33 cellular contexts compared by ENCODE assay signal in genomic region chr2:215083146-215083545, GRCh38. TPM values are rescaled to one million over a fixed set of nuclear protein-coding genes. Genes with fewer than 3 reads are reported as not detected.
"Had no signal": no experiment of that assay in that cellular context is flagged by ENCODE, and none has a peak within 500 bp of the region (broad histone marks: within the 10 kb centered on the region; RNA-seq: fewer than 3 reads in every experiment).

No MANE protein-coding gene starts in this region.

- H3K27ac ChIP-seq: ascending aorta, breast epithelium, coronary artery, dorsolateral prefrontal cortex, esophagus muscularis mucosa, gastroesophageal sphincter, heart right ventricle, hepatocyte had no signal

- H3K27me3 Mint-ChIP-seq: activated CD4-positive, alpha-beta T cell treated with anti-CD3 and anti-CD28 coated beads for 36 hours; activated CD4-positive, alpha-beta T cell treated with anti-CD3 and anti-CD28 coated beads, Interleukin-2, amount 10 ng/mL, durations not matched to agents 24 days and 14 days; activated naive CD4-positive, alpha-beta T cell treated with anti-CD3 and anti-CD28 coated beads, Interleukin-2, amount 10 ng/mL, durations not matched to agents 7 days and 5 days; activated naive CD8-positive, alpha-beta T cell treated with anti-CD3 and anti-CD28 coated beads, Interleukin-2, amount 10 ng/mL, durations not matched to agents 7 days and 5 days; brain; dendritic cell treated with granulocyte-macrophage colony-stimulating factor and Interleukin-4, amounts not matched to agents 40 ng/mL and 50 ng/mL, for 4 days had no signal

- H3K9me3 Mint-ChIP-seq: activated CD4-positive, alpha-beta memory T cell treated with anti-CD3 and anti-CD28 coated beads for 36 hours; activated CD4-positive, alpha-beta T cell treated with anti-CD3 and anti-CD28 coated beads, Interleukin-2, amount 10 ng/mL, durations not matched to agents 24 days and 14 days; activated naive CD4-positive, alpha-beta T cell treated with anti-CD3 and anti-CD28 coated beads, Interleukin-2, amount 10 ng/mL, durations not matched to agents 7 days and 5 days; activated naive CD4-positive, alpha-beta T cell treated with anti-CD3 and anti-CD28 coated beads, Interleukin-2, amount 50 U/mL, for 72 hours; activated naive CD8-positive, alpha-beta T cell treated with anti-CD3 and anti-CD28 coated beads, Interleukin-2, amount 10 ng/mL, durations not matched to agents 7 days and 5 days; activated T-cell treated with anti-CD3 and anti-CD28 coated beads, Interleukin-2, amount 50 U/mL, for 24 hours; brain; central memory CD8-positive, alpha-beta T cell; dendritic cell treated with granulocyte-macrophage colony-stimulating factor and Interleukin-4, amounts not matched to agents 40 ng/mL and 50 ng/mL, for 4 days; endodermal cell; T-helper 2 cell treated with Interferon-gamma antibody and Interleukin-4, amounts not matched to agents 5 μg/mL and 100 μg/mL, for 36 hours had no signal

- H3K36me3 ChIP-seq: ascending aorta, breast epithelium, esophagus muscularis mucosa, gastroesophageal sphincter, heart right ventricle had no signal

- H3K4me3 Mint-ChIP-seq: activated CD4-positive, alpha-beta memory T cell treated with anti-CD3 and anti-CD28 coated beads for 36 hours; activated CD4-positive, alpha-beta T cell treated with anti-CD3 and anti-CD28 coated beads for 36 hours; activated CD4-positive, alpha-beta T cell treated with anti-CD3 and anti-CD28 coated beads, Interleukin-2, amount 10 ng/mL, durations not matched to agents 24 days and 14 days; activated naive CD4-positive, alpha-beta T cell treated with anti-CD3 and anti-CD28 coated beads, Interleukin-2, amount 10 ng/mL, durations not matched to agents 7 days and 5 days; activated naive CD8-positive, alpha-beta T cell treated with anti-CD3 and anti-CD28 coated beads, Interleukin-2, amount 10 ng/mL, durations not matched to agents 7 days and 5 days; activated T-cell treated with anti-CD3 and anti-CD28 coated beads, Interleukin-2, amount 50 U/mL, for 24 hours; activated T-cell treated with anti-CD3 and anti-CD28 coated beads, Interleukin-2, amount 50 U/mL, for 72 hours; brain; central memory CD8-positive, alpha-beta T cell; dendritic cell treated with granulocyte-macrophage colony-stimulating factor and Interleukin-4, amounts not matched to agents 40 ng/mL and 50 ng/mL, for 4 days; endodermal cell; T-helper 17 cell; T-helper 2 cell treated with Interferon-gamma antibody and Interleukin-4, amounts not matched to agents 5 μg/mL and 100 μg/mL, for 36 hours had no signal

- H3K4me2 ChIP-seq: hepatocyte had no signal

- H3K4me3 ChIP-seq: ascending aorta, breast epithelium, coronary artery, dorsolateral prefrontal cortex, esophagus muscularis mucosa, gastroesophageal sphincter, heart right ventricle, hepatocyte had no signal

- H3K4me1 ChIP-seq: ascending aorta, breast epithelium, esophagus muscularis mucosa, gastroesophageal sphincter, heart right ventricle had no signal

- H3K4me1 Mint-ChIP-seq: activated CD4-positive, alpha-beta T cell treated with anti-CD3 and anti-CD28 coated beads for 36 hours; activated CD4-positive, alpha-beta T cell treated with anti-CD3 and anti-CD28 coated beads, Interleukin-2, amount 10 ng/mL, durations not matched to agents 24 days and 14 days; activated naive CD4-positive, alpha-beta T cell treated with anti-CD3 and anti-CD28 coated beads, Interleukin-2, amount 10 ng/mL, durations not matched to agents 7 days and 5 days; activated naive CD8-positive, alpha-beta T cell treated with anti-CD3 and anti-CD28 coated beads, Interleukin-2, amount 10 ng/mL, durations not matched to agents 7 days and 5 days; brain; central memory CD8-positive, alpha-beta T cell; T-helper 17 cell had no signal

- H3K36me3 Mint-ChIP-seq: activated CD4-positive, alpha-beta memory T cell treated with anti-CD3 and anti-CD28 coated beads for 36 hours; activated naive CD4-positive, alpha-beta T cell treated with anti-CD3 and anti-CD28 coated beads, Interleukin-2, amount 10 ng/mL, durations not matched to agents 7 days and 5 days; activated naive CD4-positive, alpha-beta T cell treated with anti-CD3 and anti-CD28 coated beads, Interleukin-2, amount 50 U/mL, for 72 hours; activated naive CD8-positive, alpha-beta T cell treated with anti-CD3 and anti-CD28 coated beads, Interleukin-2, amount 10 ng/mL, durations not matched to agents 7 days and 5 days; brain had no signal

- H3K9me3 ChIP-seq: ascending aorta, breast epithelium, esophagus muscularis mucosa, gastroesophageal sphincter, heart right ventricle had no signal

- H3K27ac Mint-ChIP-seq: activated CD4-positive, alpha-beta memory T cell treated with anti-CD3 and anti-CD28 coated beads for 36 hours; activated CD4-positive, alpha-beta T cell treated with anti-CD3 and anti-CD28 coated beads for 36 hours; activated CD4-positive, alpha-beta T cell treated with anti-CD3 and anti-CD28 coated beads, Interleukin-2, amount 10 ng/mL, durations not matched to agents 24 days and 14 days; activated naive CD4-positive, alpha-beta T cell treated with anti-CD3 and anti-CD28 coated beads, Interleukin-2, amount 10 ng/mL, durations not matched to agents 7 days and 5 days; activated naive CD4-positive, alpha-beta T cell treated with anti-CD3 and anti-CD28 coated beads, Interleukin-2, amount 50 U/mL, for 72 hours; activated naive CD8-positive, alpha-beta T cell treated with anti-CD3 and anti-CD28 coated beads, Interleukin-2, amount 10 ng/mL, durations not matched to agents 7 days and 5 days; activated T-cell treated with anti-CD3 and anti-CD28 coated beads, Interleukin-2, amount 50 U/mL, for 24 hours; activated T-cell treated with anti-CD3 and anti-CD28 coated beads, Interleukin-2, amount 50 U/mL, for 72 hours; brain; dendritic cell treated with granulocyte-macrophage colony-stimulating factor and Interleukin-4, amounts not matched to agents 40 ng/mL and 50 ng/mL, for 4 days; endodermal cell; T-helper 17 cell; T-helper 2 cell treated with Interferon-gamma antibody and Interleukin-4, amounts not matched to agents 5 μg/mL and 100 μg/mL, for 36 hours had no signal

- H2AFZ ChIP-seq: hepatocyte had no signal

- H3K27me3 ChIP-seq: ascending aorta, breast epithelium, dorsolateral prefrontal cortex, esophagus muscularis mucosa, gastroesophageal sphincter, heart right ventricle, hepatocyte had no signal

- DNase-seq: activated CD4-positive, alpha-beta memory T cell treated with anti-CD3 and anti-CD28 coated beads for 36 hours; activated CD4-positive, alpha-beta T cell treated with anti-CD3 and anti-CD28 coated beads for 36 hours; activated CD4-positive, alpha-beta T cell treated with anti-CD3 and anti-CD28 coated beads, Interleukin-2, amount 10 ng/mL, durations not matched to agents 24 days and 14 days; activated CD4-positive, CD25-positive, alpha-beta regulatory T cell; activated CD4-positive, CD25-positive, alpha-beta regulatory T cell treated with anti-CD3 and anti-CD28 coated beads, Interleukin-2, amount 50 U/mL, for 72 hours; activated CD8-positive, alpha-beta memory T cell treated with anti-CD3 and anti-CD28 coated beads, Interleukin-2, amount 50 U/mL, for 48 hours; activated gamma-delta T cell; activated naive CD4-positive, alpha-beta T cell; activated naive CD4-positive, alpha-beta T cell treated with anti-CD3 and anti-CD28 coated beads, Interleukin-2, amount 10 ng/mL, durations not matched to agents 7 days and 5 days; activated naive CD8-positive, alpha-beta T cell treated with anti-CD3 and anti-CD28 coated beads, Interleukin-2, amount 10 ng/mL, durations not matched to agents 7 days and 5 days; activated T-cell treated with anti-CD3 and anti-CD28 coated beads for 4 hours; activated T-cell treated with anti-CD3 and anti-CD28 coated beads, Interleukin-2, amount 50 U/mL, for 24 hours; activated T-cell treated with anti-CD3 and anti-CD28 coated beads, Interleukin-2, amount 50 U/mL, for 72 hours; dorsolateral prefrontal cortex; effector memory CD4-positive, alpha-beta T cell; endodermal cell; erythroblast; foreskin melanocyte; heart right ventricle; T-helper 17 cell; T1000 had no signal

- H3K79me2 ChIP-seq: hepatocyte had no signal

- ATAC-seq: activated CD4-positive, alpha-beta T cell treated with anti-CD3 and anti-CD28 coated beads for 36 hours; activated naive CD4-positive, alpha-beta T cell treated with anti-CD3 and anti-CD28 coated beads, Interleukin-2, amount 50 U/mL, for 72 hours; activated T-cell treated with anti-CD3 and anti-CD28 coated beads, Interleukin-2, amount 50 U/mL, for 72 hours; gastroesophageal sphincter; heart right ventricle; T-helper 17 cell had no signal

RNA-seq across cellular contexts. Expression of gene ABCA12, which starts 55.3 kb away (rescaled TPM):
- total RNA-seq: activated CD4-positive, alpha-beta memory T cell treated with anti-CD3 and anti-CD28 coated beads for 36 hours; activated CD4-positive, alpha-beta T cell treated with anti-CD3 and anti-CD28 coated beads for 36 hours; activated CD4-positive, alpha-beta T cell treated with anti-CD3 and anti-CD28 coated beads, Interleukin-2, amount 10 ng/mL, durations not matched to agents 24 days and 14 days; activated naive CD4-positive, alpha-beta T cell treated with anti-CD3 and anti-CD28 coated beads, Interleukin-2, amount 50 U/mL, for 72 hours; activated naive CD8-positive, alpha-beta T cell treated with anti-CD3 and anti-CD28 coated beads, Interleukin-2, amount 10 ng/mL, durations not matched to agents 7 days and 5 days; ascending aorta; cardiac septum; esophagus muscularis mucosa; T-helper 17 cell had no signal
- polyA plus RNA-seq: heart right ventricle had no signal
